ENCODE assay signal across 21 cellular contexts in genomic region chr2:11781624-11782023, GRCh38.
"Had no signal": no experiment of that assay in that cellular context is flagged by ENCODE, and none has a peak within 500 bp of the region (broad histone marks: within the 10 kb centered on the region; RNA-seq: fewer than 3 reads in every experiment).

No MANE protein-coding gene starts in this region.

- ATAC-seq: left colon; natural killer cell; right lobe of liver; stimulated activated naive B cell treated with anti-CD40 and anti-IgM and Interleukin-4, amounts not matched to agents 10 μg/mL and 1 μg/mL and 100 μg/mL, for 72 hours; stimulated activated naive CD8-positive, alpha-beta T cell treated with anti-CD3 and anti-CD28 coated beads, Interleukin-15, Interleukin-2, amounts not matched to agents 100 U/mL and 50 U/mL, for 24 hours had no signal

- H3K4me3 Mint-ChIP-seq: mesothelial cell of epicardium; naive B cell; natural killer cell; stimulated activated naive B cell treated with anti-CD40 and anti-IgM and Interleukin-4, amounts not matched to agents 10 μg/mL and 1 μg/mL and 100 μg/mL, for 72 hours had no signal

- H3K27ac Mint-ChIP-seq: mesothelial cell of epicardium; natural killer cell; progenitor cell of endocrine pancreas; stimulated activated naive B cell treated with anti-CD40 and anti-IgM and Interleukin-4, amounts not matched to agents 10 μg/mL and 1 μg/mL and 100 μg/mL, for 72 hours had no signal

- H3K9me3 Mint-ChIP-seq: mesothelial cell of epicardium; naive B cell; natural killer cell; stimulated activated naive B cell treated with anti-CD40 and anti-IgM and Interleukin-4, amounts not matched to agents 10 μg/mL and 1 μg/mL and 100 μg/mL, for 72 hours had no signal

- H3K27me3 Mint-ChIP-seq: naive B cell; stimulated activated naive B cell treated with anti-CD40 and anti-IgM and Interleukin-4, amounts not matched to agents 10 μg/mL and 1 μg/mL and 100 μg/mL, for 72 hours had no signal

- DNase-seq: kidney; left colon; left ventricle myocardium inferior; mesendoderm; naive B cell; natural killer cell; ovary; right lobe of liver; stimulated activated CD4-positive, alpha-beta T cell treated with anti-CD3 and anti-CD28 coated beads, Interleukin-1b, Interleukin-23, amount 100 ng/mL, for 48 hours; stimulated activated CD4-positive, alpha-beta T cell treated with anti-CD3 and anti-CD28 coated beads, Interleukin-2, amount 100 ng/mL, for 48 hours; stimulated activated CD4-positive, alpha-beta T cell treated with anti-CD3 and anti-CD28 coated beads, Interleukin-4, amount 100 ng/mL, for 4 hours; stimulated activated CD8-positive, alpha-beta memory T cell treated with anti-CD3 and anti-CD28 coated beads, Interleukin-4, amount 100 ng/mL, for 48 hours; stimulated activated naive B cell treated with anti-CD40 and anti-IgM and Interleukin-4, amounts not matched to agents 10 μg/mL and 1 μg/mL and 100 μg/mL, for 72 hours; stimulated activated naive CD8-positive, alpha-beta T cell treated with anti-CD3 and anti-CD28 coated beads, Interleukin-15, Interleukin-2, amounts not matched to agents 100 U/mL and 50 U/mL, for 24 hours; stomach; testis; thyroid gland; transverse colon; upper lobe of left lung had no signal
